In genomic region chr19:8208119-8208709, GRCh38 we compare ENCODE assay signal across 8 cellular contexts. TPM values are rescaled to one million over a fixed set of nuclear protein-coding genes. Genes with fewer than 3 reads are reported as not detected.
DNase-seq lines count a peak whose midpoint lies in the region; ATAC-seq, FAIRE-seq and TF ChIP-seq lines count a peak whose summit lies in the region.

No MANE protein-coding gene starts in this region.

- H3K4me3 ChIP-seq in astrocyte of the cerebellum (ENCODE audit: low read depth, low read length) (peak overlapping the region; percentile 37), HepG2 (replicated peaks in 1 of 3; ENCODE audit: insufficient read depth in 1 of 3, low read depth in 2 of 3, low read length in 3 of 3) (peak overlapping the region; percentile 69 to 84 (median 76)), thymus (ENCODE audit: low read length) (peak overlapping the region; percentile 97)

- intact Hi-C loops in HepG2 (cut with micrococcal nuclease; ENCODE audit: unreplicated experiment): loop anchor here (2.0 kb wide), 1 partner anchor 33 kb away; no protein-coding TSS in a partner anchor

- 2% methylated on average over 16 of the region's 26 CpGs for WGBS in HepG2 (ENCODE audit: low lambda C conversion rate)
- 73% methylated on average over 26 of the region's 26 CpGs for WGBS in thymus

- TF ChIP-seq CTCF in astrocyte of the cerebellum (IDR thresholded peaks at IDR 0.05; ENCODE audit: low read depth, low read length, missing control alignments) (no peak), HepG2 (CRISPR knock-in tag; IDR thresholded peaks at IDR 0.05) (no peak)

- H3K9ac ChIP-seq in HepG2 (ENCODE audit: insufficient read depth, low read depth, low read length): peak overlapping the region; percentile 65

- H3K27ac ChIP-seq in HepG2 (ENCODE audit: extremely low read length, insufficient read depth, low read length): peak overlapping the region; percentile 45
- no peak overlapping the region for H3K27ac ChIP-seq in thymus (ENCODE audit: low read depth)

- H3K36me3 ChIP-seq in HepG2 (replicated peaks in 1 of 2; ENCODE audit: control insufficient read depth in 1 of 2, insufficient read depth in 2 of 2, low read length in 2 of 2) (peaks cover 0 to 2% of the 10 kb centered on the region in 2 experiments; a peak in 1 of 5 replicates), thymus (ENCODE audit: control insufficient read depth, insufficient read depth) (no peaks in the 10 kb centered on the region)

- TF ChIP-seq EP300 in HepG2 (IDR thresholded peaks at IDR 0.05; ENCODE audit: low read depth in 2 of 2, low read length in 2 of 2) (no peak), HepG2 (CRISPR knock-in tag; IDR thresholded peaks at IDR 0.05; ENCODE audit: borderline replicate concordance) (no peak)

- peaks cover 6% of the 10 kb centered on the region for H3K36me3 Mint-ChIP-seq in T-helper 1 cell treated with Interleukin-12 subunit alpha and Interleukin-12 subunit beta and Interleukin-4 antibody, amounts not matched to agents 30 μg/mL and 1 μg/mL, for 36 hours (ENCODE audit: low read depth)

- no TSS peak for BruUV-seq in HepG2 (replicated peaks; lab: Mats Ljungman, UMichigan)

- CTCF ChIA-PET in HepG2 (lab: Yijun Ruan, JAX; ENCODE audit: low intra/inter-chr PET ratio, low total read pairs): no interaction called here

- H3K27me3 ChIP-seq in HepG2 (ENCODE audit: control insufficient read depth in 1 of 2, insufficient read depth in 2 of 2, low read length in 2 of 2) (peaks cover 0 to 4% of the 10 kb centered on the region in 2 experiments; a peak in 1 of 5 replicates), thymus (ENCODE audit: control insufficient read depth, insufficient read depth) (no peaks in the 10 kb centered on the region)

- DNase-seq in T-helper 1 cell (no peak), astrocyte of the cerebellum (ENCODE audit: low read depth) (no peak), HepG2 (ENCODE audit: low spot score) (no peak), NOMO-1 treated with dmso at 0.1 percent for 144 hours (lab: John Stamatoyannopoulos, UW; ENCODE audit: unreplicated experiment) (no peak), NCI-H1092 treated with DMSO at 0.1 percent for 48 hours (lab: John Stamatoyannopoulos, UW) (no peak), NCI-H2107 treated with DMSO at 0.1 percent for 48 hours (lab: John Stamatoyannopoulos, UW; ENCODE audit: unreplicated experiment) (no peak)

- peak overlapping the region; percentile 78 for H3K4me3 Mint-ChIP-seq in T-helper 1 cell treated with Interleukin-12 subunit alpha and Interleukin-12 subunit beta and Interleukin-4 antibody, amounts not matched to agents 30 μg/mL and 1 μg/mL, for 36 hours

- peak; percentile 46 for ATAC-seq in HepG2

- H2AFZ ChIP-seq in HepG2 (ENCODE audit: low read length): no peak overlapping the region

- no peaks in the 10 kb centered on the region for H3K9me3 Mint-ChIP-seq in T-helper 1 cell treated with Interleukin-12 subunit alpha and Interleukin-12 subunit beta and Interleukin-4 antibody, amounts not matched to agents 30 μg/mL and 1 μg/mL, for 36 hours

- H3K4me2 ChIP-seq in HepG2 (ENCODE audit: low read depth, low read length): peak overlapping the region; percentile 98

- H4K20me1 ChIP-seq in HepG2 (ENCODE audit: insufficient read depth, low read length): peaks cover 30% of the 10 kb centered on the region

- no peak overlapping the region for H3K27ac Mint-ChIP-seq in T-helper 1 cell treated with Interleukin-12 subunit alpha and Interleukin-12 subunit beta and Interleukin-4 antibody, amounts not matched to agents 30 μg/mL and 1 μg/mL, for 36 hours

- H3K27me3 Mint-ChIP-seq in T-helper 1 cell treated with Interleukin-12 subunit alpha and Interleukin-12 subunit beta and Interleukin-4 antibody, amounts not matched to agents 30 μg/mL and 1 μg/mL, for 36 hours (ENCODE audit: low read depth): peaks cover 12% of the 10 kb centered on the region

- in situ Hi-C loops in astrocyte of the cerebellum (cut with HindIII; ENCODE audit: low sequenced_read_pairs): no loop called here
- in situ Hi-C loops in HepG2 (cut with HindIII; ENCODE audit: extremely low pct_ligation_motif_present, low pct_unique_long_range_greater_than_20kb): no loop called here

- H3K9me3 ChIP-seq in HepG2 (ENCODE audit: low read length) (no peaks in the 10 kb centered on the region), thymus (ENCODE audit: control insufficient read depth) (no peaks in the 10 kb centered on the region)

- TF ChIP-seq RAD21 in HepG2 (CRISPR knock-in tag; IDR thresholded peaks at IDR 0.05): no peak

- POLR2A ChIA-PET in HepG2 (lab: Yijun Ruan, JAX): interaction anchor here (0.7 to 1.7 kb wide), 4 partner anchors 11 to 47 kb away, joined by 3 to 6 read pairs (median 4); no protein-coding TSS in a partner anchor

- H3K4me1 ChIP-seq in HepG2 (ENCODE audit: insufficient read depth, low read length) (peaks cover 78% of the 10 kb centered on the region), thymus (ENCODE audit: control insufficient read depth, insufficient read depth, low read length) (peaks cover 12% of the 10 kb centered on the region)

- peak; percentile 15 for FAIRE-seq in HepG2 (lab: Jason Lieb, UNC)

- H3K79me2 ChIP-seq in HepG2 (ENCODE audit: insufficient read depth, low read length): peaks cover 34% of the 10 kb centered on the region

- H3K4me1 Mint-ChIP-seq in T-helper 1 cell treated with Interleukin-12 subunit alpha and Interleukin-12 subunit beta and Interleukin-4 antibody, amounts not matched to agents 30 μg/mL and 1 μg/mL, for 36 hours (ENCODE audit: low read depth): peaks cover 15% of the 10 kb centered on the region

- TF ChIP-seq POLR2A in HepG2 (IDR thresholded peaks at IDR 0.05; ENCODE audit: insufficient read depth in 1 of 2, low read depth in 2 of 2, low read length in 2 of 2): no peak

TF ChIP-seq in HepG2, 621 proteins besides CTCF, POLR2A, EP300 and RAD21 (continues in another document):
- TF ChIP-seq GFI1 (CRISPR knock-in tag; IDR thresholded peaks at IDR 0.05; ENCODE audit: borderline replicate concordance) (peak; percentile 87), ZKSCAN8 (CRISPR knock-in tag; IDR thresholded peaks at IDR 0.05; ENCODE audit: borderline replicate concordance) (no peak), ARHGAP35 (CRISPR knock-in tag; IDR thresholded peaks at IDR 0.05; ENCODE audit: borderline replicate concordance) (peak; percentile 57; the same call in 1 of the 2 replicates), AGO2 (optimal IDR thresholded peaks at IDR 0.05; ENCODE audit: low read depth, low read length) (peak; percentile 72), ZNF20 (CRISPR knock-in tag; IDR thresholded peaks at IDR 0.05) (no peak), FOSL1 (CRISPR knock-in tag; IDR thresholded peaks at IDR 0.05; ENCODE audit: borderline replicate concordance) (no peak)

RNA-seq across cellular contexts. Expression of gene CERS4, which starts 1.0 kb away (rescaled TPM):
- 47.4 and 83.5 TPM in 2 replicates for total RNA-seq in HepG2 (2016; rRNA removed; fragmentation: Illumina TruSeq; extraction: Trizol)
- total RNA-seq in HepG2 (2016; cell fraction: cytosol; rRNA removed; fragmentation: Illumina TruSeq; extraction: Trizol; ENCODE audit: low read depth): 54.7 and 67.0 TPM in 2 replicates
- 42.9 and 82.5 TPM in 2 replicates for total RNA-seq in HepG2 (2016; cell fraction: insoluble cytoplasmic fraction; rRNA removed; fragmentation: Illumina TruSeq; extraction: Trizol)
- 68.0 and 79.4 TPM in 2 replicates for total RNA-seq in HepG2 (2016; cell fraction: membrane; rRNA removed; fragmentation: Illumina TruSeq; extraction: Trizol)
- total RNA-seq in HepG2 (2016; cell fraction: nucleus; rRNA removed; fragmentation: Illumina TruSeq; extraction: Trizol): 76.2 and 78.4 TPM in 2 replicates
- polyA plus RNA-seq in HepG2 (2011; rRNA removed) (74.7 and 97.6 TPM in 2 replicates), thymus (28.5 TPM)
- polyA plus RNA-seq in HepG2 (2011; cell fraction: cytosol; rRNA removed): 78.3 and 82.4 TPM in 2 replicates
- polyA plus RNA-seq in HepG2 (2011; cell fraction: nucleus; rRNA removed): 83.2 and 92.3 TPM in 2 replicates
- polyA plus RNA-seq in HepG2 (2012): 34.1 and 40.8 TPM in 2 replicates
- polyA plus RNA-seq in HepG2 (2016; cell fraction: cytosol; fragmentation: Illumina TruSeq; extraction: Trizol; ENCODE audit: low read depth): 47.5 and 59.8 TPM in 2 replicates
- 44.2 and 45.5 TPM in 2 replicates for polyA plus RNA-seq in HepG2 (2016; cell fraction: insoluble cytoplasmic fraction; fragmentation: Illumina TruSeq; extraction: Trizol; ENCODE audit: low read depth)
- 53.9 and 57.1 TPM in 2 replicates for polyA plus RNA-seq in HepG2 (2016; cell fraction: membrane; fragmentation: Illumina TruSeq; extraction: Trizol; ENCODE audit: low read depth)
- polyA plus RNA-seq in HepG2 (2016; cell fraction: nucleus; fragmentation: Illumina TruSeq; extraction: Trizol; ENCODE audit: insufficient read depth, low read depth): 122 and 128 TPM in 2 replicates
- polyA minus RNA-seq in HepG2 (2011; rRNA and poly(A)+ RNA removed; ENCODE audit: low replicate concordance): 0.19 and 131 TPM in 2 replicates
- polyA minus RNA-seq in HepG2 (2011; cell fraction: cytosol; rRNA and poly(A)+ RNA removed): 24.3 and 31.5 TPM in 2 replicates
- 20.2 and 23.6 TPM in 2 replicates for polyA minus RNA-seq in HepG2 (2011; cell fraction: nucleus; rRNA and poly(A)+ RNA removed)

RNA-seq across cellular contexts. Expression of gene FBN3, which starts 58.8 kb away (rescaled TPM):
- total RNA-seq in HepG2 (2016; rRNA removed; fragmentation: Illumina TruSeq; extraction: Trizol): 0.20 TPM in 1 of 2 replicates, not detected in the other
- total RNA-seq in HepG2 (2016; cell fraction: cytosol; rRNA removed; fragmentation: Illumina TruSeq; extraction: Trizol; ENCODE audit: low read depth): not detected in 2 replicates
- total RNA-seq in HepG2 (2016; cell fraction: insoluble cytoplasmic fraction; rRNA removed; fragmentation: Illumina TruSeq; extraction: Trizol): 0.22 TPM in 1 of 2 replicates, not detected in the other
- not detected in 2 replicates for total RNA-seq in HepG2 (2016; cell fraction: membrane; rRNA removed; fragmentation: Illumina TruSeq; extraction: Trizol)
- not detected in 2 replicates for total RNA-seq in HepG2 (2016; cell fraction: nucleus; rRNA removed; fragmentation: Illumina TruSeq; extraction: Trizol)
- polyA plus RNA-seq in HepG2 (2011; rRNA removed) (1.3 and 2.4 TPM in 2 replicates), thymus (0.16 TPM)
- polyA plus RNA-seq in HepG2 (2011; cell fraction: cytosol; rRNA removed): 0.23 and 0.86 TPM in 2 replicates
- polyA plus RNA-seq in HepG2 (2011; cell fraction: nucleus; rRNA removed): 9.1 and 12.7 TPM in 2 replicates
- polyA plus RNA-seq in HepG2 (2012): 0.59 and 1.1 TPM in 2 replicates
- not detected in 2 replicates for polyA plus RNA-seq in HepG2 (2016; cell fraction: cytosol; fragmentation: Illumina TruSeq; extraction: Trizol; ENCODE audit: low read depth)
- not detected in 2 replicates for polyA plus RNA-seq in HepG2 (2016; cell fraction: insoluble cytoplasmic fraction; fragmentation: Illumina TruSeq; extraction: Trizol; ENCODE audit: low read depth)
- not detected in 2 replicates for polyA plus RNA-seq in HepG2 (2016; cell fraction: membrane; fragmentation: Illumina TruSeq; extraction: Trizol; ENCODE audit: low read depth)
- 0.04 TPM in 1 of 2 replicates, not detected in the other for polyA plus RNA-seq in HepG2 (2016; cell fraction: nucleus; fragmentation: Illumina TruSeq; extraction: Trizol; ENCODE audit: insufficient read depth, low read depth)
- 0.05 and 0.24 TPM in 2 replicates for polyA minus RNA-seq in HepG2 (2011; rRNA and poly(A)+ RNA removed; ENCODE audit: low replicate concordance)
- 1.1 TPM in 1 of 2 replicates, not detected in the other for polyA minus RNA-seq in HepG2 (2011; cell fraction: cytosol; rRNA and poly(A)+ RNA removed)
- polyA minus RNA-seq in HepG2 (2011; cell fraction: nucleus; rRNA and poly(A)+ RNA removed): 0.64 and 2.5 TPM in 2 replicates

Comparison
In these comparisons a context has a peak if more than half of its experiments do, and no peak if none do; other contexts are left out.
1. H3K4me3 ChIP-seq: peak in every context shown above with its lines; median percentile 97 in thymus; 76 in HepG2; 37 in astrocyte of the cerebellum.